Comparison of ENCODE assay signal across 8 cellular contexts in the genomic region with DNA sequence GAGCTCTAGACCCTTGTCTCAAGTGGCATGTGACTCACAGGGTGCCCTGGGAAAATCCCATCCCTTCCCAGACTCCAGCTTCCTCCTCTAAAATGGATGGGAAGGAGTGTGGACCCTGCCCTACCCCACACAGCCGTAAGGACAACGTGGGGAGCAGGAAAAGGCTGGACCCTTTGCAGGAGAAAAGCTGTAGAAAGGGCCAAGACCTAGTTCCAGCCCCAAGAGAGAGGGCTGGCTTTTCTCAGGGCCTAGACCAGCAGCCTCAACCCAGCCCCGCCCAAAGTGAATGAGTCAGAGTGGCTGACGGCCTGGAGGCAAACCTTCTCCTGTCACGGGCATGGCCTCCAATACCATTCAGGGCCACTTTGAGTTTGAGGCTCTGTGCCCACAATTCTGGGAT. TPM values are rescaled to one million over a fixed set of nuclear protein-coding genes. Genes with fewer than 3 reads are reported as not detected.
DNase-seq lines count a peak whose midpoint lies in the region; ATAC-seq, FAIRE-seq and TF ChIP-seq lines count a peak whose summit lies in the region.

No MANE protein-coding gene starts in this region.

- no peaks in the 10 kb centered on the region for H3K9me3 ChIP-seq in A549

- peaks cover 84% of the 10 kb centered on the region for H3K4me1 ChIP-seq in A549

- DNase-seq in A549 (ENCODE audit: low read depth in 1 of 2, low spot score in 1 of 2) (peak; percentile 82 to 84), HT1080 (ENCODE audit: low read depth) (peak; percentile 91), sciatic nerve (ENCODE audit: low spot score) (peak; percentile 72), NCI-H2081 treated with DMSO at 0.1 percent for 48 hours (lab: John Stamatoyannopoulos, UW) (no peak)
- DNase-seq in activated CD4-positive, alpha-beta T cell treated with anti-CD3 and anti-CD28 coated beads for 48 hours = peak; percentile 84

- no peak overlapping the region for H3K4me3 ChIP-seq in A549

- FAIRE-seq in A549 (lab: Jason Lieb, UNC) = no peak

- H3K27ac ChIP-seq in A549 = peak overlapping the region; percentile 73 to 81

- no peak for TF ChIP-seq CTCF in A549 (IDR thresholded peaks at IDR 0.05)

- no peak for TF ChIP-seq POLR2A in A549 (IDR thresholded peaks at IDR 0.05; ENCODE audit: low read length)

- CTCF ChIA-PET in A549 (lab: Yijun Ruan, JAX) = interaction anchor here (1.1 to 4.2 kb wide), 3 partner anchors 24 to 44 kb away, joined by 3 to 20 read pairs (median 13); no protein-coding TSS in a partner anchor

- ATAC-seq in A549 = peak; percentile 84 to 86
- ATAC-seq in GM19395 (IDR thresholded peaks at IDR 0.05; ENCODE audit: unreplicated experiment) = peak; percentile 60
- peak; percentile 75 for ATAC-seq in esophagus mucosa
- peak; percentile 41 for ATAC-seq in sciatic nerve
- ATAC-seq in HG03095 (IDR thresholded peaks at IDR 0.05; ENCODE audit: unreplicated experiment) = no peak

- WGBS in A549 (ENCODE audit: missing lambda C conversion rate) = 5% methylated on average over 5 of the region's 5 CpGs

- intact Hi-C loops in sciatic nerve (cut with DNase I) = no loop called here

- TF ChIP-seq EP300 in A549 (IDR thresholded peaks at IDR 0.05) = no peak

- H3K4me2 ChIP-seq in A549 = peak overlapping the region; percentile 73

- no peak for TF ChIP-seq RAD21 in A549 (conservative IDR thresholded peaks at IDR 0.05 in 1 of 2, IDR thresholded peaks at IDR 0.05 in 1 of 2)

- POLR2A ChIA-PET in A549 (lab: Yijun Ruan, JAX) = no interaction called here

TF ChIP-seq in A549, 52 proteins besides CTCF, POLR2A, EP300 and RAD21 (continues in another document):
- TF ChIP-seq BHLHE40 (IDR thresholded peaks at IDR 0.05; ENCODE audit: low read depth, low read length) (no peak), POLR2AphosphoS2 (conservative IDR thresholded peaks at IDR 0.05; ENCODE audit: low read length) (no peak), KDM1A (IDR thresholded peaks at IDR 0.05; ENCODE audit: low read depth) (no peak), NPAS2 (CRISPR knock-in tag; IDR thresholded peaks at IDR 0.05; ENCODE audit: borderline replicate concordance) (no peak), TFCP2L1 (CRISPR knock-in tag; IDR thresholded peaks at IDR 0.05) (no peak), TP53 (CRISPR knock-in tag; IDR thresholded peaks at IDR 0.05) (no peak), JUN (IDR thresholded peaks at IDR 0.05) (no peak), FOSB (CRISPR knock-in tag; IDR thresholded peaks at IDR 0.05) (no peak), SREBF2 (IDR thresholded peaks at IDR 0.05) (no peak), JUNB (IDR thresholded peaks at IDR 0.05) (0 out of 2 replicates have a peak, but pooled peaks have one; percentile 21), FOSL2 (IDR thresholded peaks at IDR 0.05) (no peak; the same call in 1 of the 2 replicates), FOSL2 (CRISPR knock-in tag; IDR thresholded peaks at IDR 0.05) (peak; percentile 76), HOXA7 (CRISPR knock-in tag; IDR thresholded peaks at IDR 0.05) (no peak), CBX2 (IDR thresholded peaks at IDR 0.05; ENCODE audit: borderline replicate concordance, low read depth) (no peak), MYC (IDR thresholded peaks at IDR 0.05; ENCODE audit: borderline replicate concordance, low read length) (0 out of 2 replicates have a peak, but pooled peaks have one; percentile 17)
- TF ChIP-seq, protein P1, sequence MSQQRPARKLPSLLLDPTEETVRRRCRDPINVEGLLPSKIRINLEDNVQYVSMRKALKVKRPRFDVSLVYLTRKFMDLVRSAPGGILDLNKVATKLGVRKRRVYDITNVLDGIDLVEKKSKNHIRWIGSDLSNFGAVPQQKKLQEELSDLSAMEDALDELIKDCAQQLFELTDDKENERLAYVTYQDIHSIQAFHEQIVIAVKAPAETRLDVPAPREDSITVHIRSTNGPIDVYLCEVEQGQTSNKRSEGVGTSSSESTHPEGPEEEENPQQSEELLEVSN (IDR thresholded peaks at IDR 0.05; ENCODE audit: borderline replicate concordance, low read depth) = peak; percentile 84; the same call in 1 of the 2 replicates
- TF ChIP-seq, protein P2, sequence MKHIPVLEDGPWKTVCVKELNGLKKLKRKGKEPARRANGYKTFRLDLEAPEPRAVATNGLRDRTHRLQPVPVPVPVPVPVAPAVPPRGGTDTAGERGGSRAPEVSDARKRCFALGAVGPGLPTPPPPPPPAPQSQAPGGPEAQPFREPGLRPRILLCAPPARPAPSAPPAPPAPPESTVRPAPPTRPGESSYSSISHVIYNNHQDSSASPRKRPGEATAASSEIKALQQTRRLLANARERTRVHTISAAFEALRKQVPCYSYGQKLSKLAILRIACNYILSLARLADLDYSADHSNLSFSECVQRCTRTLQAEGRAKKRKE (CRISPR knock-in tag; IDR thresholded peaks at IDR 0.05; ENCODE audit: low read depth) = no peak
- TF ChIP-seq, protein P3, sequence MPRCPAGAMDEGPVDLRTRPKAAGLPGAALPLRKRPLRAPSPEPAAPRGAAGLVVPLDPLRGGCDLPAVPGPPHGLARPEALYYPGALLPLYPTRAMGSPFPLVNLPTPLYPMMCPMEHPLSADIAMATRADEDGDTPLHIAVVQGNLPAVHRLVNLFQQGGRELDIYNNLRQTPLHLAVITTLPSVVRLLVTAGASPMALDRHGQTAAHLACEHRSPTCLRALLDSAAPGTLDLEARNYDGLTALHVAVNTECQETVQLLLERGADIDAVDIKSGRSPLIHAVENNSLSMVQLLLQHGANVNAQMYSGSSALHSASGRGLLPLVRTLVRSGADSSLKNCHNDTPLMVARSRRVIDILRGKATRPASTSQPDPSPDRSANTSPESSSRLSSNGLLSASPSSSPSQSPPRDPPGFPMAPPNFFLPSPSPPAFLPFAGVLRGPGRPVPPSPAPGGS (IDR thresholded peaks at IDR 0.05) = no peak
- TF ChIP-seq, protein P4, sequence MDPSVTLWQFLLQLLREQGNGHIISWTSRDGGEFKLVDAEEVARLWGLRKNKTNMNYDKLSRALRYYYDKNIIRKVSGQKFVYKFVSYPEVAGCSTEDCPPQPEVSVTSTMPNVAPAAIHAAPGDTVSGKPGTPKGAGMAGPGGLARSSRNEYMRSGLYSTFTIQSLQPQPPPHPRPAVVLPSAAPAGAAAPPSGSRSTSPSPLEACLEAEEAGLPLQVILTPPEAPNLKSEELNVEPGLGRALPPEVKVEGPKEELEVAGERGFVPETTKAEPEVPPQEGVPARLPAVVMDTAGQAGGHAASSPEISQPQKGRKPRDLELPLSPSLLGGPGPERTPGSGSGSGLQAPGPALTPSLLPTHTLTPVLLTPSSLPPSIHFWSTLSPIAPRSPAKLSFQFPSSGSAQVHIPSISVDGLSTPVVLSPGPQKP (IDR thresholded peaks at IDR 0.05; ENCODE audit: low read depth, low read length) = no peak
- TF ChIP-seq, protein P5, sequence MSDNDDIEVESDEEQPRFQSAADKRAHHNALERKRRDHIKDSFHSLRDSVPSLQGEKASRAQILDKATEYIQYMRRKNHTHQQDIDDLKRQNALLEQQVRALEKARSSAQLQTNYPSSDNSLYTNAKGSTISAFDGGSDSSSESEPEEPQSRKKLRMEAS (IDR thresholded peaks at IDR 0.05) = peak; percentile 80
- TF ChIP-seq, protein P6, sequence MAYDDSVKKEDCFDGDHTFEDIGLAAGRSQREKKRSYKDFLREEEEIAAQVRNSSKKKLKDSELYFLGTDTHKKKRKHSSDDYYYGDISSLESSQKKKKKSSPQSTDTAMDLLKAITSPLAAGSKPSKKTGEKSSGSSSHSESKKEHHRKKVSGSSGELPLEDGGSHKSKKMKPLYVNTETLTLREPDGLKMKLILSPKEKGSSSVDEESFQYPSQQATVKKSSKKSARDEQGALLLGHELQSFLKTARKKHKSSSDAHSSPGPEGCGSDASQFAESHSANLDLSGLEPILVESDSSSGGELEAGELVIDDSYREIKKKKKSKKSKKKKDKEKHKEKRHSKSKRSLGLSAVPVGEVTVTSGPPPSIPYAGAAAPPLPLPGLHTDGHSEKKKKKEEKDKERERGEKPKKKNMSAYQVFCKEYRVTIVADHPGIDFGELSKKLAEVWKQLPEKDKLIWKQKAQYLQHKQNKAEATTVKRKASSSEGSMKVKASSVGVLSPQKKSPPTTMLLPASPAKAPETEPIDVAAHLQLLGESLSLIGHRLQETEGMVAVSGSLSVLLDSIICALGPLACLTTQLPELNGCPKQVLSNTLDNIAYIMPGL (CRISPR knock-in tag; IDR thresholded peaks at IDR 0.05; ENCODE audit: borderline replicate concordance) = no peak

RNA-seq across cellular contexts. Expression of a gene that starts 1.1 kb away (rescaled TPM):
- 7.3 and 11.6 TPM in 2 replicates for polyA plus RNA-seq in A549 (2011; rRNA removed)
- 5.8 and 6.5 TPM in 2 replicates for polyA plus RNA-seq in A549 (2012; cell fraction: cytosol; rRNA removed)
- 19.8 and 28.4 TPM in 2 replicates for polyA plus RNA-seq in A549 (2012; cell fraction: nucleus; rRNA removed)
- 8.1 to 11.1 TPM (median 9.1 TPM) in 3 replicates for polyA plus RNA-seq in A549 (2017; fragmentation: RNase III; extraction: RNeasy Plus Mini Kit Qiagen cat#74134 plus additional on column Dnase treatment)
- polyA minus RNA-seq in A549 (2011; rRNA and poly(A)+ RNA removed) = 15.0 and 19.3 TPM in 2 replicates
- total RNA-seq in HT1080 (2014; rRNA removed; shearing (Covaris generic)) = 387 and 423 TPM in 2 replicates
- polyA plus RNA-seq in HT1080 (2015; cell fraction: cytosol; rRNA removed) = 327 and 332 TPM in 2 replicates
- polyA plus RNA-seq in HT1080 (2015; cell fraction: nucleus; rRNA removed) = 1,463 and 1,478 TPM in 2 replicates
- total RNA-seq in esophagus mucosa = 76.7 TPM
- 2.8 TPM for total RNA-seq in sciatic nerve

RNA-seq across cellular contexts. Expression of a gene that starts 24.1 kb away (rescaled TPM):
- polyA plus RNA-seq in A549 (2011; rRNA removed) (1.0 and 1.1 TPM in 2 replicates), A549 (2017; fragmentation: RNase III; extraction: RNeasy Plus Mini Kit Qiagen cat#74134 plus additional on column Dnase treatment) (2.5 to 3.3 TPM (median 3.0 TPM) in 3 replicates)
- 1.6 TPM in 2 replicates for polyA plus RNA-seq in A549 (2012; cell fraction: cytosol; rRNA removed)
- 0.95 and 1.9 TPM in 2 replicates for polyA plus RNA-seq in A549 (2012; cell fraction: nucleus; rRNA removed)
- polyA minus RNA-seq in A549 (2011; rRNA and poly(A)+ RNA removed) = 0.54 TPM in 1 of 2 replicates, not detected in the other
- not detected in 2 replicates for total RNA-seq in HT1080 (2014; rRNA removed; shearing (Covaris generic))
- not detected in 2 replicates for polyA plus RNA-seq in HT1080 (2015; cell fraction: cytosol; rRNA removed)
- not detected in 2 replicates for polyA plus RNA-seq in HT1080 (2015; cell fraction: nucleus; rRNA removed)
- total RNA-seq in esophagus mucosa (2.3 TPM), sciatic nerve (93.0 TPM)

RNA-seq across cellular contexts. Expression of a gene that starts 53.5 kb away (rescaled TPM):
- polyA plus RNA-seq in A549 (2011; rRNA removed) (0.17 TPM in 1 of 2 replicates, not detected in the other), A549 (2017; fragmentation: RNase III; extraction: RNeasy Plus Mini Kit Qiagen cat#74134 plus additional on column Dnase treatment) (not detected in 3 replicates)
- polyA plus RNA-seq in A549 (2012; cell fraction: cytosol; rRNA removed) = not detected in 2 replicates
- polyA plus RNA-seq in A549 (2012; cell fraction: nucleus; rRNA removed) = not detected in 2 replicates
- polyA minus RNA-seq in A549 (2011; rRNA and poly(A)+ RNA removed) = not detected in 2 replicates
- 45.4 and 45.9 TPM in 2 replicates for total RNA-seq in HT1080 (2014; rRNA removed; shearing (Covaris generic))
- polyA plus RNA-seq in HT1080 (2015; cell fraction: cytosol; rRNA removed) = 73.4 and 90.8 TPM in 2 replicates
- polyA plus RNA-seq in HT1080 (2015; cell fraction: nucleus; rRNA removed) = 85.8 and 97.4 TPM in 2 replicates
- total RNA-seq in esophagus mucosa (0.36 TPM), sciatic nerve (6.0 TPM)

Comparison
In these comparisons a context has a peak if more than half of its experiments do, and no peak if none do; other contexts are left out.
1. RNA of a gene that starts 1.1 kb away (total RNA-seq): 387 to 423 TPM in HT1080 and 76.7 TPM in esophagus mucosa (single experiment); 2.8 TPM in sciatic nerve (single experiment); every median in the first group is over 10 times any median in the second.
2. RNA of a gene that starts 24.1 kb away (total RNA-seq): 93.0 TPM in sciatic nerve (single experiment); 2.3 TPM in esophagus mucosa (single experiment) and not detected in HT1080; every median in the first group is over 10 times any median in the second.